Comparison of ENCODE assay signal across 3 cellular contexts in the genomic region with DNA sequence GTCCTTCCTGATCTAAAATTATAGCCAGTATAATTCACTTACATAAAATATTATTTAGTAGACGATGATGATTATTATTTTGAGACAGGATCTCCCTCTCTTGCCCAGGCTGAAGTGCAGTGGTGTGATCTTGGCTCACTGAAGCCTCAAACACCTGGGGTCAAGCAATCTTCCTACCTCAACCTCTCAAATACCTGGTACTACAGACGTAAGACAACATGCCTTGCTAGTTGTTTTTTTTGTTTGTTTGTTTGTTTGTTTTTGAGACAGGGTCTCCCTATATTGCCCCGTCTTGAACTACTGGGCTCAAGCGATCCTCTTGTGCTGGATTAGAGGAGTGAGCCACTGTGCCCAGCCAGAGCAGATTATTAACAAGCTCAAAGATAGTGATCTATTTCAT.
A peak's percentile ranks its signal among the peaks of the same experiment; 100 is the strongest.
TF ChIP-seq lines count a peak whose summit lies in the region.

No MANE protein-coding gene starts in this region.

TF ChIP-seq in GM23338, 12 proteins besides CTCF, POLR2A, EP300 and RAD21 (continues in another document):
- TF ChIP-seq, protein P1, sequence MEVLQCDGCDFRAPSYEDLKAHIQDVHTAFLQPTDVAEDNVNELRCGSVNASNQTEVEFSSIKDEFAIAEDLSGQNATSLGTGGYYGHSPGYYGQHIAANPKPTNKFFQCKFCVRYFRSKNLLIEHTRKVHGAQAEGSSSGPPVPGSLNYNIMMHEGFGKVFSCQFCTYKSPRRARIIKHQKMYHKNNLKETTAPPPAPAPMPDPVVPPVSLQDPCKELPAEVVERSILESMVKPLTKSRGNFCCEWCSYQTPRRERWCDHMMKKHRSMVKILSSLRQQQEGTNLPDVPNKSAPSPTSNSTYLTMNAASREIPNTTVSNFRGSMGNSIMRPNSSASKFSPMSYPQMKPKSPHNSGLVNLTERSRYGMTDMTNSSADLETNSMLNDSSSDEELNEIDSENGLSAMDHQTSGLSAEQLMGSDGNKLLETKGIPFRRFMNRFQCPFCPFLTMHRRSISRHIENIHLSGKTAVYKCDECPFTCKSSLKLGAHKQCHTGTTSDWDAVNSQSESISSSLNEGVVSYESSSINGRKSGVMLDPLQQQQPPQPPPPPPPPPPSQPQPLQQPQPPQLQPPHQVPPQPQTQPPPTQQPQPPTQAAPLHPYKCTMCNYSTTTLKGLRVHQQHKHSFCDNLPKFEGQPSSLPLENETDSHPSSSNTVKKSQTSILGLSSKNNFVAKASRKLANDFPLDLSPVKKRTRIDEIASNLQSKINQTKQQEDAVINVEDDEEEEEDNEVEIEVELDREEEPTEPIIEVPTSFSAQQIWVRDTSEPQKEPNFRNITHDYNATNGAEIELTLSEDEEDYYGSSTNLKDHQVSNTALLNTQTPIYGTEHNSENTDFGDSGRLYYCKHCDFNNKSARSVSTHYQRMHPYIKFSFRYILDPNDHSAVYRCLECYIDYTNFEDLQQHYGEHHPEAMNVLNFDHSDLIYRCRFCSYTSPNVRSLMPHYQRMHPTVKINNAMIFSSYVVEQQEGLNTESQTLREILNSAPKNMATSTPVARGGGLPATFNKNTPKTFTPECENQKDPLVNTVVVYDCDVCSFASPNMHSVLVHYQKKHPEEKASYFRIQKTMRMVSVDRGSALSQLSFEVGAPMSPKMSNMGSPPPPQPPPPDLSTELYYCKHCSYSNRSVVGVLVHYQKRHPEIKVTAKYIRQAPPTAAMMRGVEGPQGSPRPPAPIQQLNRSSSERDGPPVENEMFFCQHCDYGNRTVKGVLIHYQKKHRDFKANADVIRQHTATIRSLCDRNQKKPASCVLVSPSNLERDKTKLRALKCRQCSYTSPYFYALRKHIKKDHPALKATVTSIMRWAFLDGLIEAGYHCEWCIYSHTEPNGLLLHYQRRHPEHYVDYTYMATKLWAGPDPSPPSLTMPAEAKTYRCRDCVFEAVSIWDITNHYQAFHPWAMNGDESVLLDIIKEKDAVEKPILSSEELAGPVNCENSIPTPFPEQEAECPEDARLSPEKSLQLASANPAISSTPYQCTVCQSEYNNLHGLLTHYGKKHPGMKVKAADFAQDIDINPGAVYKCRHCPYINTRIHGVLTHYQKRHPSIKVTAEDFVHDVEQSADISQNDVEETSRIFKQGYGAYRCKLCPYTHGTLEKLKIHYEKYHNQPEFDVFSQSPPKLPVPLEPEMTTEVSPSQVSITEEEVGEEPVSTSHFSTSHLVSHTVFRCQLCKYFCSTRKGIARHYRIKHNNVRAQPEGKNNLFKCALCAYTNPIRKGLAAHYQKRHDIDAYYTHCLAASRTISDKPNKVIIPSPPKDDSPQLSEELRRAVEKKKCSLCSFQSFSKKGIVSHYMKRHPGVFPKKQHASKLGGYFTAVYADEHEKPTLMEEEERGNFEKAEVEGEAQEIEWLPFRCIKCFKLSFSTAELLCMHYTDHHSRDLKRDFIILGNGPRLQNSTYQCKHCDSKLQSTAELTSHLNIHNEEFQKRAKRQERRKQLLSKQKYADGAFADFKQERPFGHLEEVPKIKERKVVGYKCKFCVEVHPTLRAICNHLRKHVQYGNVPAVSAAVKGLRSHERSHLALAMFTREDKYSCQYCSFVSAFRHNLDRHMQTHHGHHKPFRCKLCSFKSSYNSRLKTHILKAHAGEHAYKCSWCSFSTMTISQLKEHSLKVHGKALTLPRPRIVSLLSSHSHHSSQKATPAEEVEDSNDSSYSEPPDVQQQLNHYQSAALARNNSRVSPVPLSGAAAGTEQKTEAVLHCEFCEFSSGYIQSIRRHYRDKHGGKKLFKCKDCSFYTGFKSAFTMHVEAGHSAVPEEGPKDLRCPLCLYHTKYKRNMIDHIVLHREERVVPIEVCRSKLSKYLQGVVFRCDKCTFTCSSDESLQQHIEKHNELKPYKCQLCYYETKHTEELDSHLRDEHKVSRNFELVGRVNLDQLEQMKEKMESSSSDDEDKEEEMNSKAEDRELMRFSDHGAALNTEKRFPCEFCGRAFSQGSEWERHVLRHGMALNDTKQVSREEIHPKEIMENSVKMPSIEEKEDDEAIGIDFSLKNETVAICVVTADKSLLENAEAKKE (CRISPR knock-in tag; IDR thresholded peaks at IDR 0.05) = no peak

TF ChIP-seq in WTC11, 78 proteins besides CTCF, POLR2A, EP300 and RAD21:
- TF ChIP-seq ZNF121 (CRISPR knock-in tag; IDR thresholded peaks at IDR 0.05) = peak; percentile 91
- TF ChIP-seq STAT6 (CRISPR knock-in tag; conservative IDR thresholded peaks at IDR 0.05; ENCODE audit: low read depth) = no peak
- no peak for TF ChIP-seq ERG (CRISPR knock-in tag; IDR thresholded peaks at IDR 0.05)

TF ChIP-seq in H1, 55 proteins besides CTCF, POLR2A, EP300 and RAD21:
- TF ChIP-seq KDM1A (IDR thresholded peaks at IDR 0.05; ENCODE audit: borderline replicate concordance, low read length) (no peak), RFX5 (IDR thresholded peaks at IDR 0.05; ENCODE audit: borderline replicate concordance, low read depth, low read length) (no peak), NRF1 (IDR thresholded peaks at IDR 0.05; ENCODE audit: low read depth, low read length) (no peak), POLR2AphosphoS5 (IDR thresholded peaks at IDR 0.05; ENCODE audit: low read depth, low read length) (no peak), JUN (IDR thresholded peaks at IDR 0.05; ENCODE audit: low read depth, low read length) (no peak), FOSL1 (IDR thresholded peaks at IDR 0.05; ENCODE audit: insufficient read depth, low read depth, low read length) (no peak), CREB1 (IDR thresholded peaks at IDR 0.05) (no peak), CHD1 (IDR thresholded peaks at IDR 0.05; ENCODE audit: low read depth, low read length) (no peak), BRCA1 (IDR thresholded peaks at IDR 0.05; ENCODE audit: low read depth, low read length) (no peak), SIX5 (IDR thresholded peaks at IDR 0.05; ENCODE audit: low read depth, low read length) (no peak), SP2 (IDR thresholded peaks at IDR 0.05; ENCODE audit: low read length) (no peak), SP1 (IDR thresholded peaks at IDR 0.05; ENCODE audit: low read depth, low read length) (no peak), TEAD4 (IDR thresholded peaks at IDR 0.05; ENCODE audit: low read depth, low read length) (no peak), TAF7 (optimal IDR thresholded peaks at IDR 0.05; ENCODE audit: borderline replicate concordance, low read depth, low read length) (no peak), EGR1 (IDR thresholded peaks at IDR 0.05; ENCODE audit: borderline replicate concordance, low read depth, low read length) (no peak), SAP30 (IDR thresholded peaks at IDR 0.05; ENCODE audit: insufficient read depth, insufficient replicate concordance, low read length) (no peak), POU5F1 (IDR thresholded peaks at IDR 0.05; ENCODE audit: low read depth, low read length) (no peak)
- TF ChIP-seq, protein P2, sequence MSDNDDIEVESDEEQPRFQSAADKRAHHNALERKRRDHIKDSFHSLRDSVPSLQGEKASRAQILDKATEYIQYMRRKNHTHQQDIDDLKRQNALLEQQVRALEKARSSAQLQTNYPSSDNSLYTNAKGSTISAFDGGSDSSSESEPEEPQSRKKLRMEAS (IDR thresholded peaks at IDR 0.05) = no peak
